19 cellular contexts compared by ENCODE assay signal in the genomic region with DNA sequence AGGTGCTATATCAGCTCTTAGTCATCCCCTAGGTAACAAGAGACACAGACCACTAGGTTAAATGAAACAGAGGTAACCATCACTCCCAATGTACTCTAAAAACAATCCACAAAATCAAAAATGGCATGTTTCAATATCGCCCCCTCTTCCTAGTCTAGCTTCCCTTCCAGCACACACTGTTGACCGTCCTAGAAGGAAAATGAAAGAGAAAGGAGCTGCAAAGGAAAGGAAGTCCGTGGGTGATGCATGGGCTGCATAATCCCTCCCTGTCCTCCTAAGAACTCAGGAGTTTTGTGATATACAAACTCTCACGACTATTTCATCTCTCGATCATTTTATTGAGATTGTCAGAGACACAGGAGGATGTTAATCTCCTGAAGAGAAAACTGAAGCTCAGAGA.
A peak's percentile ranks its signal among the peaks of the same experiment; 100 is the strongest.
DNase-seq lines count a peak whose midpoint lies in the region; ATAC-seq and TF ChIP-seq lines count a peak whose summit lies in the region.
"Had no signal": no experiment of that assay in that cellular context is flagged by ENCODE, and none has a peak within 500 bp of the region (broad histone marks: within the 10 kb centered on the region; RNA-seq: fewer than 3 reads in every experiment).

No MANE protein-coding gene starts in this region.

- H3K4me1 ChIP-seq in SK-N-SH (ENCODE audit: control insufficient read depth in 1 of 2, insufficient read depth in 2 of 2, low read depth in 1 of 2, low read length in 1 of 2) (peaks cover 0 to 2% of the 10 kb centered on the region in 2 experiments; a peak in 1 of 4 replicates), fibroblast of lung (ENCODE audit: control insufficient read depth, extremely low read depth, insufficient read depth, low read length) (no peaks in the 10 kb centered on the region), subcutaneous abdominal adipose tissue (ENCODE audit: control insufficient read depth in 5 of 5, insufficient read depth in 5 of 5, low read length in 5 of 5) (peaks cover 3 to 13% (median 11%) of the 10 kb centered on the region in 5 donors)
- H3K4me1 ChIP-seq in CD4-positive, alpha-beta memory T cell (ENCODE audit: insufficient read depth, low read length) = no peaks in the 10 kb centered on the region

- no peaks in the 10 kb centered on the region for H3K79me2 ChIP-seq in SK-N-SH (ENCODE audit: insufficient read depth)
- no peaks in the 10 kb centered on the region for H3K79me2 ChIP-seq in fibroblast of lung (ENCODE audit: control insufficient read depth, insufficient read depth, low read length)

- H3K36me3 Mint-ChIP-seq in CD4-positive, alpha-beta memory T cell = no peaks in the 10 kb centered on the region

- H3K9me3 Mint-ChIP-seq in CD4-positive, alpha-beta memory T cell = no peaks in the 10 kb centered on the region

- H3K9me3 ChIP-seq in SK-N-SH (no peaks in the 10 kb centered on the region), fibroblast of lung (ENCODE audit: control insufficient read depth, insufficient read depth, low read depth, low read length) (no peaks in the 10 kb centered on the region), subcutaneous abdominal adipose tissue (ENCODE audit: control insufficient read depth in 5 of 5, low read length in 5 of 5) (no peaks in the 10 kb centered on the region)
- no peaks in the 10 kb centered on the region for H3K9me3 ChIP-seq in CD4-positive, alpha-beta memory T cell (ENCODE audit: control insufficient read depth in 1 of 2, low read length in 2 of 2)
- H3K9me3 ChIP-seq: BE2C, MG63 had no signal

- DNase-seq in SK-N-SH = no peak
- peak; percentile 18 for DNase-seq in HT1080 (ENCODE audit: low read depth)
- DNase-seq in fibroblast of lung (ENCODE audit: low read depth in 2 of 2) = no peak
- no peak for DNase-seq in CD4-positive, alpha-beta memory T cell
- DNase-seq: BE2C, DMS79 treated with DMSO at 0.1 percent for 48 hours, HCEC 1CT, MG63, NCI-H1092 treated with DMSO at 0.1 percent for 48 hours, NCI-H1694 treated with DMSO at 0.1 percent for 48 hours, NCI-H2107, NCI-H69 had no signal

- TF ChIP-seq EP300 in SK-N-SH (IDR thresholded peaks at IDR 0.05; ENCODE audit: borderline replicate concordance in 1 of 2, low read depth in 1 of 2, low read length in 1 of 2) = no peak

- H3K9ac ChIP-seq in SK-N-SH (no peak overlapping the region), fibroblast of lung (ENCODE audit: insufficient read depth, low read length) (no peak overlapping the region), subcutaneous abdominal adipose tissue (ENCODE audit: low read length in 5 of 5) (peak overlapping the region in 1 of 5 donors; percentile 12)
- H3K9ac ChIP-seq: KMS-11 had no signal

- no peak overlapping the region for H3K27ac ChIP-seq in SK-N-SH (ENCODE audit: low read depth in 2 of 2, low read length in 1 of 2)
- H3K27ac ChIP-seq in fibroblast of lung (ENCODE audit: insufficient read depth, low read length) = no peak overlapping the region
- H3K27ac ChIP-seq in subcutaneous abdominal adipose tissue (ENCODE audit: low read depth, low read length) = no peak overlapping the region
- H3K27ac ChIP-seq in CD4-positive, alpha-beta memory T cell (ENCODE audit: low read depth, low read length) = no peak overlapping the region
- H3K27ac ChIP-seq: 22Rv1, KMS-11, RWPE1 had no signal

- H2AFZ ChIP-seq in SK-N-SH (ENCODE audit: low read depth) = no peak overlapping the region
- H2AFZ ChIP-seq in fibroblast of lung (ENCODE audit: low read length) = no peak overlapping the region

- POLR2A ChIA-PET in SK-N-SH (lab: Yijun Ruan, JAX) = no interaction called here
- POLR2A ChIA-PET in CD4-positive, alpha-beta memory T cell (lab: Charles Lee; ENCODE audit: partially characterized antibody) = no interaction called here

- H3K27me3 Mint-ChIP-seq in CD4-positive, alpha-beta memory T cell = peaks cover 0 to 3% of the 10 kb centered on the region in 2 donors

- H3K4me3 ChIP-seq in SK-N-SH (ENCODE audit: low read depth in 2 of 2, low read length in 1 of 2) (peak overlapping the region in 1 of 2 experiments; percentile 9; a peak in 1 of 4 replicates), fibroblast of lung (replicated peaks in 1 of 4; ENCODE audit: control extremely low read depth in 1 of 4, insufficient read depth in 1 of 4, low read depth in 3 of 4, low read length in 4 of 4) (peak overlapping the region in 1 of 4 experiments; percentile 7), subcutaneous abdominal adipose tissue (ENCODE audit: low read depth in 1 of 5, low read length in 5 of 5) (peak overlapping the region in 4 of 5 donors; percentile 12 to 50 (median 27))
- no peak overlapping the region for H3K4me3 ChIP-seq in CD4-positive, alpha-beta memory T cell (ENCODE audit: low read length in 2 of 2)
- H3K4me3 ChIP-seq: MG63 had no signal

- H3F3A ChIP-seq in SK-N-SH (replicated peaks; ENCODE audit: insufficient read depth) = no peaks in the 10 kb centered on the region

- peaks cover 40% of the 10 kb centered on the region; the same call in 1 of the 2 replicates for H3K27me3 ChIP-seq in SK-N-SH (ENCODE audit: insufficient read depth)
- no peaks in the 10 kb centered on the region for H3K27me3 ChIP-seq in fibroblast of lung (ENCODE audit: control insufficient read depth, insufficient read depth, low read length)
- H3K27me3 ChIP-seq in subcutaneous abdominal adipose tissue (ENCODE audit: control insufficient read depth in 5 of 5, insufficient read depth in 4 of 5, low read length in 5 of 5) = peaks cover 0 to 3% (median 0%) of the 10 kb centered on the region in 5 donors
- H3K27me3 ChIP-seq in CD4-positive, alpha-beta memory T cell (ENCODE audit: insufficient read depth, low read length) = no peaks in the 10 kb centered on the region
- H3K27me3 ChIP-seq: BE2C, MG63 had no signal

- peak overlapping the region in 2 of 8 donors; percentile 6 to 24 for H3K4me3 Mint-ChIP-seq in CD4-positive, alpha-beta memory T cell

- no peaks in the 10 kb centered on the region for H3K36me3 ChIP-seq in SK-N-SH (replicated peaks in 1 of 2; ENCODE audit: control insufficient read depth in 1 of 2, insufficient read depth in 2 of 2, low read length in 1 of 2)
- H3K36me3 ChIP-seq in fibroblast of lung (ENCODE audit: control insufficient read depth, insufficient read depth, low read length) = no peaks in the 10 kb centered on the region
- no peaks in the 10 kb centered on the region for H3K36me3 ChIP-seq in subcutaneous abdominal adipose tissue (ENCODE audit: control insufficient read depth in 5 of 5, insufficient read depth in 5 of 5, low read length in 5 of 5)
- H3K36me3 ChIP-seq in CD4-positive, alpha-beta memory T cell (ENCODE audit: insufficient read depth, low read length) = no peaks in the 10 kb centered on the region
- H3K36me3 ChIP-seq: BE2C, MG63 had no signal

- H3K4me2 ChIP-seq in SK-N-SH = peak overlapping the region; percentile 5; the same call in 1 of the 2 replicates
- H3K4me2 ChIP-seq in fibroblast of lung (ENCODE audit: extremely low read depth, insufficient read depth, low read length) = peak overlapping the region; percentile 70
- H3K4me2 ChIP-seq: KMS-11 had no signal

- 15% methylated on average over 5 of the region's 5 CpGs for WGBS in SK-N-SH (ENCODE audit: low lambda C conversion rate)

- H3K9me2 ChIP-seq in SK-N-SH = no peaks in the 10 kb centered on the region

- TF ChIP-seq CTCF in SK-N-SH (IDR thresholded peaks at IDR 0.05) (no peak), fibroblast of lung (conservative IDR thresholded peaks at IDR 0.05 in 1 of 2, IDR thresholded peaks at IDR 0.05 in 1 of 2; ENCODE audit: low read depth in 1 of 2, low read length in 2 of 2) (no peak)

- TF ChIP-seq RAD21 in SK-N-SH (IDR thresholded peaks at IDR 0.05; ENCODE audit: low read length) = no peak

- intact Hi-C loops in CD4-positive, alpha-beta memory T cell (cut with micrococcal nuclease) = no loop called here

- H3K27ac Mint-ChIP-seq in CD4-positive, alpha-beta memory T cell = peak overlapping the region in 1 of 7 donors; percentile 36

- CTCF ChIA-PET in SK-N-SH (lab: Yijun Ruan, JAX) = interaction anchor here (0.8 to 1.4 kb wide), 2 partner anchors 11 to 12 kb away, joined by 3 read pairs; no protein-coding TSS in a partner anchor
- CTCF ChIA-PET in CD4-positive, alpha-beta memory T cell (lab: Charles Lee; ENCODE audit: partially characterized antibody) = interaction anchor here (0.6 to 5.8 kb wide), 2 partner anchors 10 to 249 kb away, joined by 5 to 46 read pairs; no protein-coding TSS in a partner anchor

- H3K4me1 Mint-ChIP-seq in CD4-positive, alpha-beta memory T cell = peaks cover 0 to under 1% (median 0%) of the 10 kb centered on the region in 4 donors

- H4K20me1 ChIP-seq in SK-N-SH (ENCODE audit: insufficient read depth) (no peaks in the 10 kb centered on the region), fibroblast of lung (ENCODE audit: control insufficient read depth, extremely low read depth, insufficient read depth, low read length) (no peaks in the 10 kb centered on the region)

- ATAC-seq in SK-N-SH treated with all-trans-retinoic acid at 6 μM for 48 hours = no peak
- no peak for ATAC-seq in HG02884 (IDR thresholded peaks at IDR 0.05; ENCODE audit: unreplicated experiment)
- ATAC-seq in GM21717 (IDR thresholded peaks at IDR 0.05; ENCODE audit: unreplicated experiment) = no peak

TF ChIP-seq in SK-N-SH, 30 proteins besides CTCF, POLR2A, EP300 and RAD21 (continues in another document):
- no peak for TF ChIP-seq TAF1 (IDR thresholded peaks at IDR 0.05; ENCODE audit: borderline replicate concordance, low read depth, low read length)
- no peak for TF ChIP-seq MXI1 (IDR thresholded peaks at IDR 0.05; ENCODE audit: low read depth, low read length)
- no peak for TF ChIP-seq SMC3 (IDR thresholded peaks at IDR 0.05; ENCODE audit: low read depth, low read length)
- TF ChIP-seq RFX5 (IDR thresholded peaks at IDR 0.05; ENCODE audit: low read length) = no peak
- TF ChIP-seq GABPA (IDR thresholded peaks at IDR 0.05; ENCODE audit: low read depth) = no peak
- no peak for TF ChIP-seq CHD2 (IDR thresholded peaks at IDR 0.05; ENCODE audit: low read length, partially characterized antibody)
- TF ChIP-seq, protein P1, sequence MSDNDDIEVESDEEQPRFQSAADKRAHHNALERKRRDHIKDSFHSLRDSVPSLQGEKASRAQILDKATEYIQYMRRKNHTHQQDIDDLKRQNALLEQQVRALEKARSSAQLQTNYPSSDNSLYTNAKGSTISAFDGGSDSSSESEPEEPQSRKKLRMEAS (IDR thresholded peaks at IDR 0.05; ENCODE audit: low read depth) = no peak

Comparison
In these comparisons a context has a peak if more than half of its experiments do, and no peak if none do; other contexts are left out.
1. H3K4me3 ChIP-seq: peak in subcutaneous abdominal adipose tissue (4 of 5); none in CD4-positive, alpha-beta memory T cell (0 of 2).